In the genomic region with DNA sequence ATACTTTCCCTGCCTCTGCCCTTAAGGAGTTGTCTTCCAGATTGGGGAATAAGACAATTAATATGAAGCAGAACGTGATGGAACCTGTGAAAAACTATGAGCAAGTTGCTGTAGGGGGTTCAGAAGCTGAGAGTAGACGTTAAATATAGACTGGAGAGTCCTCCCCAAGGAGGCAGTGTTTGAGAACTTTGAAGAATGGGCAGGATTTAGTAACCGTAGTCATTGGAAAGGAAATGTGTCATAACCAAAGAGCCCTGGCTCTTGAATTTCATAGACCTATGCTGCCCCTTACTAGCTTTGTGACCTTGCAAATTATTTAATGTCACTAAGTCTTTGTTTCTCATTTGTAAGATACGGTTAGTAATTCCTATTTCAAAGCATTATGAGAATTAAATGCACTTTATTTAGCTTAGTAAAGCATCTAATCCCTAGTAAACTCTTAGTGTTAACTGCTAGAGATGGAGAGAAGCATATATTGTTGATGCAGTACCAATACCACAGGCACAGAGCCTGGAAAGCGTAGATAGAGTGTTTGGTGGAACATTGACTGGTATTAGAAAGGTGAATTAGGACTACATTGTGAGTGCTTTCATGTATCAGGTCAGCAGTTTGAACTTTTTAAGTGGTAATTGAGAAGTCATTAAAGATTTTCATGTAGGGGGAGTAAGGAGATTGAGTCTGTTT, we compare ENCODE assay signal across 10 cellular contexts. TPM values are rescaled to one million over a fixed set of nuclear protein-coding genes. Genes with fewer than 3 reads are reported as not detected.
DNase-seq lines count a peak whose midpoint lies in the region; ATAC-seq and TF ChIP-seq lines count a peak whose summit lies in the region.
"Had no signal": no experiment of that assay in that cellular context is flagged by ENCODE, and none has a peak within 500 bp of the region (broad histone marks: within the 10 kb centered on the region; RNA-seq: fewer than 3 reads in every experiment).

No MANE protein-coding gene starts in this region.

- H3K79me2 ChIP-seq in fibroblast of lung (ENCODE audit: control insufficient read depth, insufficient read depth, low read length), result peaks cover 27% of the 10 kb centered on the region

- H3K9me3 ChIP-seq in fibroblast of lung (ENCODE audit: control insufficient read depth, insufficient read depth, low read depth, low read length) (no peaks in the 10 kb centered on the region), vagina (no peaks in the 10 kb centered on the region)
- H3K9me3 ChIP-seq: SJCRH30 had no signal

- H3K27ac ChIP-seq in fibroblast of lung (ENCODE audit: insufficient read depth, low read length) (no peak overlapping the region), vagina (no peak overlapping the region)
- H3K27ac ChIP-seq: SJCRH30 had no signal

- H3K4me3 ChIP-seq in NB4 (ENCODE audit: low read depth, low read length) (no peak overlapping the region), fibroblast of lung (replicated peaks in 1 of 4; ENCODE audit: control extremely low read depth in 1 of 4, insufficient read depth in 1 of 4, low read depth in 3 of 4, low read length in 4 of 4) (no peak overlapping the region), vagina (no peak overlapping the region)
- H3K4me3 ChIP-seq: SJCRH30 had no signal

- H3K4me3 Mint-ChIP-seq in activated CD4-positive, alpha-beta memory T cell treated with anti-CD3 and anti-CD28 coated beads, Interleukin-2, amount 10 ng/mL, durations not matched to agents 7 days and 5 days, result no peak overlapping the region
- H3K4me3 Mint-ChIP-seq in activated CD4-positive, alpha-beta memory T cell treated with anti-CD3 and anti-CD28 coated beads for 36 hours, result no peak overlapping the region

- TF ChIP-seq CTCF in NB4 (IDR thresholded peaks at IDR 0.05; ENCODE audit: low read depth, low read length) (no peak), fibroblast of lung (conservative IDR thresholded peaks at IDR 0.05 in 1 of 2, IDR thresholded peaks at IDR 0.05 in 1 of 2; ENCODE audit: low read depth in 1 of 2, low read length in 2 of 2) (peak in 1 of 2 donors; percentile 17), vagina (IDR thresholded peaks at IDR 0.05) (no peak)

- H3K4me1 ChIP-seq in fibroblast of lung (ENCODE audit: control insufficient read depth, extremely low read depth, insufficient read depth, low read length) (peaks cover 2% of the 10 kb centered on the region), vagina (peaks cover 19% of the 10 kb centered on the region)
- H3K4me1 ChIP-seq: SJCRH30 had no signal

- no peaks in the 10 kb centered on the region for H3K36me3 ChIP-seq in fibroblast of lung (ENCODE audit: control insufficient read depth, insufficient read depth, low read length)
- no peaks in the 10 kb centered on the region for H3K36me3 ChIP-seq in vagina
- H3K36me3 ChIP-seq: SJCRH30 had no signal

- H3K4me2 ChIP-seq in fibroblast of lung (ENCODE audit: extremely low read depth, insufficient read depth, low read length), result no peak overlapping the region

- no peaks in the 10 kb centered on the region for H3K9me3 Mint-ChIP-seq in activated CD4-positive, alpha-beta memory T cell treated with anti-CD3 and anti-CD28 coated beads, Interleukin-2, amount 10 ng/mL, durations not matched to agents 7 days and 5 days
- no peaks in the 10 kb centered on the region for H3K9me3 Mint-ChIP-seq in activated CD4-positive, alpha-beta memory T cell treated with anti-CD3 and anti-CD28 coated beads for 36 hours

- peaks cover 56% of the 10 kb centered on the region for H3K4me1 Mint-ChIP-seq in activated CD4-positive, alpha-beta memory T cell treated with anti-CD3 and anti-CD28 coated beads, Interleukin-2, amount 10 ng/mL, durations not matched to agents 7 days and 5 days
- peaks cover 56% of the 10 kb centered on the region for H3K4me1 Mint-ChIP-seq in activated CD4-positive, alpha-beta memory T cell treated with anti-CD3 and anti-CD28 coated beads for 36 hours (ENCODE audit: low read depth)

- POLR2A ChIA-PET in activated CD4-positive, alpha-beta memory T cell treated with anti-CD3 and anti-CD28 coated beads, Interleukin-2, amount 10 ng/mL, durations not matched to agents 7 days and 5 days (lab: Charles Lee), result interaction anchor here (0.7 to 4.4 kb wide), 16 partner anchors 20 to 265 kb away, joined by 3 to 41 read pairs (median 4); partner anchors contain the start of genes C2CD2L, CBL, CENATAC and HYOU1
- POLR2A ChIA-PET in activated CD4-positive, alpha-beta memory T cell treated with anti-CD3 and anti-CD28 coated beads for 36 hours (lab: Charles Lee), result interaction anchor here (1.1 to 1.3 kb wide), 3 partner anchors 15 to 57 kb away, joined by 4 to 5 read pairs (median 4); partner anchors contain the start of gene CBL

- H4K20me1 ChIP-seq in fibroblast of lung (ENCODE audit: control insufficient read depth, extremely low read depth, insufficient read depth, low read length), result no peaks in the 10 kb centered on the region

- no peaks in the 10 kb centered on the region for H3K27me3 Mint-ChIP-seq in activated CD4-positive, alpha-beta memory T cell treated with anti-CD3 and anti-CD28 coated beads, Interleukin-2, amount 10 ng/mL, durations not matched to agents 7 days and 5 days
- no peaks in the 10 kb centered on the region for H3K27me3 Mint-ChIP-seq in activated CD4-positive, alpha-beta memory T cell treated with anti-CD3 and anti-CD28 coated beads for 36 hours

- no peak for TF ChIP-seq POLR2A in NB4 (IDR thresholded peaks at IDR 0.05; ENCODE audit: extremely low read depth, insufficient read length)
- no peak for TF ChIP-seq POLR2A in vagina (IDR thresholded peaks at IDR 0.05)

- no peak overlapping the region for H3K27ac Mint-ChIP-seq in activated CD4-positive, alpha-beta memory T cell treated with anti-CD3 and anti-CD28 coated beads, Interleukin-2, amount 10 ng/mL, durations not matched to agents 7 days and 5 days
- no peak overlapping the region for H3K27ac Mint-ChIP-seq in activated CD4-positive, alpha-beta memory T cell treated with anti-CD3 and anti-CD28 coated beads for 36 hours

- DNase-seq in activated CD4-positive, alpha-beta memory T cell treated with anti-CD3 and anti-CD28 coated beads, Interleukin-2, amount 10 ng/mL, durations not matched to agents 7 days and 5 days, result peak; percentile 19
- DNase-seq in activated CD4-positive, alpha-beta memory T cell treated with anti-CD3 and anti-CD28 coated beads for 36 hours, result no peak
- DNase-seq in NB4 (ENCODE audit: low read depth) (peak; percentile 80), fibroblast of lung (ENCODE audit: low read depth in 2 of 2) (peak; percentile 28 to 46), cerebellar cortex (ENCODE audit: low spot score) (no peak), vagina (ENCODE audit: extremely low spot score in 2 of 2) (no peak)
- no peak for DNase-seq in stimulated activated naive CD8-positive, alpha-beta T cell treated with anti-CD3 and anti-CD28 coated beads, Interleukin-15, Interleukin-2, amounts not matched to agents 100 U/mL and 50 U/mL, for 24 hours
- DNase-seq: C1 segment of cervical spinal cord, SJCRH30 had no signal

- H3K27me3 ChIP-seq in fibroblast of lung (ENCODE audit: control insufficient read depth, insufficient read depth, low read length) (no peaks in the 10 kb centered on the region), vagina (no peaks in the 10 kb centered on the region)
- H3K27me3 ChIP-seq: SJCRH30 had no signal

- CTCF ChIA-PET in activated CD4-positive, alpha-beta memory T cell treated with anti-CD3 and anti-CD28 coated beads, Interleukin-2, amount 10 ng/mL, durations not matched to agents 7 days and 5 days (lab: Charles Lee), result interaction anchor here (0.6 to 4.1 kb wide), 13 partner anchors 11 to 424 kb away, joined by 3 to 43 read pairs (median 4); partner anchors contain the start of gene CBL
- CTCF ChIA-PET in activated CD4-positive, alpha-beta memory T cell treated with anti-CD3 and anti-CD28 coated beads for 36 hours (lab: Charles Lee), result interaction anchor here (0.6 to 3.1 kb wide), 15 partner anchors 10 to 66 kb away, joined by 3 to 13 read pairs (median 4); partner anchors contain the start of gene CBL

- intact Hi-C loops in activated CD4-positive, alpha-beta memory T cell treated with anti-CD3 and anti-CD28 coated beads for 36 hours (cut with micrococcal nuclease), result loop anchor here (1.0 to 2.0 kb wide), 5 partner anchors 9 to 56 kb away; partner anchors contain the start of gene CBL
- intact Hi-C loops in vagina (cut with DNase I), result loop anchor here (2.0 kb wide), 1 partner anchor 46 kb away; no protein-coding TSS in a partner anchor

- peaks cover 20% of the 10 kb centered on the region for H3K36me3 Mint-ChIP-seq in activated CD4-positive, alpha-beta memory T cell treated with anti-CD3 and anti-CD28 coated beads, Interleukin-2, amount 10 ng/mL, durations not matched to agents 7 days and 5 days (ENCODE audit: low read depth)
- H3K36me3 Mint-ChIP-seq in activated CD4-positive, alpha-beta memory T cell treated with anti-CD3 and anti-CD28 coated beads for 36 hours, result no peaks in the 10 kb centered on the region

- peak; percentile 89 for ATAC-seq in stimulated activated naive CD8-positive, alpha-beta T cell treated with anti-CD3 and anti-CD28 coated beads, Interleukin-15, Interleukin-2, amounts not matched to agents 100 U/mL and 50 U/mL, for 24 hours
- no peak for ATAC-seq in GM19023 (IDR thresholded peaks at IDR 0.05; ENCODE audit: unreplicated experiment)

- H3K9ac ChIP-seq in fibroblast of lung (ENCODE audit: insufficient read depth, low read length), result no peak overlapping the region

- H2AFZ ChIP-seq in fibroblast of lung (ENCODE audit: low read length), result no peak overlapping the region

RNA-seq across cellular contexts. Expression of gene MCAM, which starts 54.1 kb away (rescaled TPM):
- 1 to 10 TPM; 6.5 to 6.6 TPM for total RNA-seq in activated CD4-positive, alpha-beta memory T cell treated with anti-CD3 and anti-CD28 coated beads, Interleukin-2, amount 10 ng/mL, durations not matched to agents 7 days and 5 days
- total RNA-seq in activated CD4-positive, alpha-beta memory T cell treated with anti-CD3 and anti-CD28 coated beads for 36 hours, result 1 to 10 TPM; 6.9 to 8.2 TPM
- 3.9 and 4.8 TPM in 2 replicates for total RNA-seq in fibroblast of lung
- 8.1 and 26.3 TPM in 2 replicates for polyA plus RNA-seq in fibroblast of lung
- polyA plus RNA-seq in fibroblast of lung (2012), result 7.7 and 23.8 TPM in 2 replicates
- polyA minus RNA-seq in fibroblast of lung (ENCODE audit: low replicate concordance), result 7.4 and 15.7 TPM in 2 replicates
- total RNA-seq in vagina, result 295 TPM

RNA-seq across cellular contexts. Expression of gene CBL, which starts 56.7 kb away (rescaled TPM):
- total RNA-seq in activated CD4-positive, alpha-beta memory T cell treated with anti-CD3 and anti-CD28 coated beads, Interleukin-2, amount 10 ng/mL, durations not matched to agents 7 days and 5 days, result 10 to 100 TPM; 45.0 to 47.0 TPM
- total RNA-seq in activated CD4-positive, alpha-beta memory T cell treated with anti-CD3 and anti-CD28 coated beads for 36 hours, result 10 to 100 TPM; 30.8 to 31.2 TPM
- 6.4 and 12.4 TPM in 2 replicates for total RNA-seq in fibroblast of lung
- 11.1 and 17.6 TPM in 2 replicates for polyA plus RNA-seq in fibroblast of lung
- 8.0 and 9.2 TPM in 2 replicates for polyA plus RNA-seq in fibroblast of lung (2012)
- 14.3 and 35.8 TPM in 2 replicates for polyA minus RNA-seq in fibroblast of lung (ENCODE audit: low replicate concordance)
- total RNA-seq in vagina, result 15.5 TPM

Comparison
In these comparisons a context has a peak if more than half of its experiments do, and no peak if none do; other contexts are left out.
1. DNase-seq: peak in activated CD4-positive, alpha-beta memory T cell treated with anti-CD3 and anti-CD28 coated beads, Interleukin-2, amount 10 ng/mL, durations not matched to agents 7 days and 5 days (single experiment), NB4 (single experiment) and fibroblast of lung (2 of 2); none in activated CD4-positive, alpha-beta memory T cell treated with anti-CD3 and anti-CD28 coated beads for 36 hours (single experiment), stimulated activated naive CD8-positive, alpha-beta T cell treated with anti-CD3 and anti-CD28 coated beads, Interleukin-15, Interleukin-2, amounts not matched to agents 100 U/mL and 50 U/mL, for 24 hours (single experiment), cerebellar cortex (single experiment) and vagina (0 of 2).
2. RNA of gene MCAM, which starts 54.1 kb away (total RNA-seq): 295 TPM in vagina (single experiment); 6.9 to 8.2 TPM in activated CD4-positive, alpha-beta memory T cell treated with anti-CD3 and anti-CD28 coated beads for 36 hours, 6.5 to 6.6 TPM in activated CD4-positive, alpha-beta memory T cell treated with anti-CD3 and anti-CD28 coated beads, Interleukin-2, amount 10 ng/mL, durations not matched to agents 7 days and 5 days and 3.9 to 4.8 TPM in fibroblast of lung; every median in the first group is over 10 times any median in the second.